8 cellular contexts compared by ENCODE assay signal in genomic region chr6:52663935-52664184, GRCh38. TPM values are rescaled to one million over a fixed set of nuclear protein-coding genes. Genes with fewer than 3 reads are reported as not detected.
A peak's percentile ranks its signal among the peaks of the same experiment; 100 is the strongest.
DNase-seq lines count a peak whose midpoint lies in the region; ATAC-seq and TF ChIP-seq lines count a peak whose summit lies in the region.

No MANE protein-coding gene starts in this region.

- under 1% methylated on average over 11 of the region's 11 CpGs for WGBS in hepatocyte (ENCODE audit: low lambda C conversion rate, missing lambda C conversion rate)

- H3K4me3 ChIP-seq in Caco-2 (ENCODE audit: low read depth, low read length) (peak overlapping the region; percentile 92), SJCRH30 (peak overlapping the region; percentile 79), hepatocyte (peak overlapping the region; percentile 80), gastrocnemius medialis (peak overlapping the region; percentile 66 to 76 (median 67))

- TF ChIP-seq CTCF in Caco-2 (IDR thresholded peaks at IDR 0.05; ENCODE audit: insufficient read depth in 1 of 2, low read depth in 1 of 2, low read length in 1 of 2, severe bottlenecking in 1 of 2, unreplicated experiment in 1 of 2), result no peak
- no peak for TF ChIP-seq CTCF in hepatocyte (IDR thresholded peaks at IDR 0.05; ENCODE audit: poor library complexity)
- no peak for TF ChIP-seq CTCF in gastrocnemius medialis (IDR thresholded peaks at IDR 0.05 in 4 of 5, conservative IDR thresholded peaks at IDR 0.05 in 1 of 5)

- H3K36me3 Mint-ChIP-seq in Caco-2 (ENCODE audit: insufficient read depth, unreplicated experiment), result peaks cover 11% of the 10 kb centered on the region
- peaks cover 8% of the 10 kb centered on the region for H3K36me3 Mint-ChIP-seq in activated T-helper 2 cell treated with anti-CD3 and anti-CD28 coated beads, Interferon-gamma antibody, Interleukin-2, Interleukin-4, amounts not matched to agents 10 μg/mL and 5 μg/mL and 100 μg/mL, durations not matched to agents 14 hours and 24 hours and 36 hours (ENCODE audit: low read depth)

- H2AFZ ChIP-seq in hepatocyte, result peak overlapping the region; percentile 90

- TF ChIP-seq POLR2A in gastrocnemius medialis (IDR thresholded peaks at IDR 0.05), result no peak

- H3K27ac ChIP-seq in SJCRH30 (peak overlapping the region; percentile 24), hepatocyte (peak overlapping the region; percentile 37), gastrocnemius medialis (peak overlapping the region in 3 of 4 donors; percentile 51 to 73 (median 54))

- no peaks in the 10 kb centered on the region for H4K20me1 ChIP-seq in hepatocyte (ENCODE audit: insufficient read depth, poor library complexity, severe bottlenecking)

- no peaks in the 10 kb centered on the region for H3K9me3 Mint-ChIP-seq in Caco-2 (ENCODE audit: unreplicated experiment)
- H3K9me3 Mint-ChIP-seq in activated T-helper 2 cell treated with anti-CD3 and anti-CD28 coated beads, Interferon-gamma antibody, Interleukin-2, Interleukin-4, amounts not matched to agents 10 μg/mL and 5 μg/mL and 100 μg/mL, durations not matched to agents 14 hours and 24 hours and 36 hours, result no peaks in the 10 kb centered on the region

- CTCF ChIA-PET in Caco-2 (lab: Charles Lee), result interaction anchor here (0.6 to 3.0 kb wide), 7 partner anchors 11 to 405 kb away, joined by 3 to 19 read pairs (median 5); no protein-coding TSS in a partner anchor

- DNase-seq in Caco-2, result no peak
- DNase-seq in SJCRH30, result no peak
- no peak for DNase-seq in hepatocyte (ENCODE audit: low spot score)
- DNase-seq in gastrocnemius medialis, result no peak
- no peak for DNase-seq in SIG-M5 treated with dmso at 0.1 percent for 504 hours (lab: John Stamatoyannopoulos, UW; ENCODE audit: unreplicated experiment)
- no peak for DNase-seq in activated T-helper 2 cell treated with anti-CD3 and anti-CD28 coated beads, Interferon-gamma antibody, Interleukin-2, Interleukin-4, amounts not matched to agents 10 μg/mL and 5 μg/mL and 100 μg/mL, durations not matched to agents 14 hours and 24 hours and 36 hours (ENCODE audit: low spot score)
- DNase-seq in stimulated activated CD4-positive, alpha-beta T cell treated with anti-CD3 and anti-CD28 coated beads, Interleukin-2, amount 100 ng/mL, for 48 hours, result no peak
- DNase-seq in MV-4-11 (lab: John Stamatoyannopoulos, UW), result no peak

- in situ Hi-C loops in gastrocnemius medialis (cut with MboI; ENCODE audit: low sequenced_read_pairs in 4 of 4), result loop anchor here (5.0 to 25.0 kb wide), 3 partner anchors 59 to 377 kb away; partner anchors contain the start of gene MCM3 (in 3 of the 4)

- ATAC-seq in gastrocnemius medialis, result no peak

- H3K27me3 Mint-ChIP-seq in Caco-2 (ENCODE audit: insufficient read depth, unreplicated experiment), result no peaks in the 10 kb centered on the region
- no peaks in the 10 kb centered on the region for H3K27me3 Mint-ChIP-seq in activated T-helper 2 cell treated with anti-CD3 and anti-CD28 coated beads, Interferon-gamma antibody, Interleukin-2, Interleukin-4, amounts not matched to agents 10 μg/mL and 5 μg/mL and 100 μg/mL, durations not matched to agents 14 hours and 24 hours and 36 hours (ENCODE audit: low read depth)

- H3K9me2 ChIP-seq in hepatocyte (replicated peaks; ENCODE audit: insufficient read depth), result no peaks in the 10 kb centered on the region

- H3K36me3 ChIP-seq in Caco-2 (ENCODE audit: control insufficient read depth, insufficient read depth, low read length) (peaks cover 2% of the 10 kb centered on the region; the same call in 1 of the 2 replicates), SJCRH30 (no peaks in the 10 kb centered on the region), hepatocyte (replicated peaks; ENCODE audit: insufficient read depth, low read depth) (no peaks in the 10 kb centered on the region), gastrocnemius medialis (no peaks in the 10 kb centered on the region)

- H3K9me3 ChIP-seq in Caco-2, result no peaks in the 10 kb centered on the region
- no peaks in the 10 kb centered on the region for H3K9me3 ChIP-seq in SJCRH30 (replicated peaks)
- no peaks in the 10 kb centered on the region for H3K9me3 ChIP-seq in hepatocyte (ENCODE audit: low read depth)
- no peaks in the 10 kb centered on the region for H3K9me3 ChIP-seq in gastrocnemius medialis

- no peak overlapping the region for H3K4me3 Mint-ChIP-seq in Caco-2 (ENCODE audit: unreplicated experiment)
- no peak overlapping the region for H3K4me3 Mint-ChIP-seq in activated T-helper 2 cell treated with anti-CD3 and anti-CD28 coated beads, Interferon-gamma antibody, Interleukin-2, Interleukin-4, amounts not matched to agents 10 μg/mL and 5 μg/mL and 100 μg/mL, durations not matched to agents 14 hours and 24 hours and 36 hours (ENCODE audit: low read depth)

- BruUV-seq in Caco-2 (replicated peaks; lab: Mats Ljungman, UMichigan), result no TSS peak

- intact Hi-C loops in Caco-2 (cut with micrococcal nuclease; ENCODE audit: unreplicated experiment), result loop anchor here (1.0 to 5.0 kb wide), 9 partner anchors 12 to 401 kb away; partner anchors contain the start of genes FBXO9 and TRAM2
- intact Hi-C loops in gastrocnemius medialis (cut with DNase I; ENCODE audit: low total_unique reads), result loop anchor here (1.0 to 5.0 kb wide), 5 partner anchors 12 to 380 kb away; partner anchors contain the start of gene MCM3
- intact Hi-C loops in activated T-helper 2 cell treated with anti-CD3 and anti-CD28 coated beads, Interferon-gamma antibody, Interleukin-2, Interleukin-4, amounts not matched to agents 10 μg/mL and 5 μg/mL and 100 μg/mL, durations not matched to agents 14 hours and 24 hours and 36 hours (cut with micrococcal nuclease), result loop anchor here (1.0 to 5.0 kb wide), 9 partner anchors 7 to 502 kb away; partner anchors contain the start of genes EFHC1, TMEM14A and TRAM2

- peak overlapping the region; percentile 90 for H3K4me2 ChIP-seq in hepatocyte

- no peak overlapping the region for H3K27ac Mint-ChIP-seq in Caco-2 (ENCODE audit: unreplicated experiment)
- no peak overlapping the region for H3K27ac Mint-ChIP-seq in activated T-helper 2 cell treated with anti-CD3 and anti-CD28 coated beads, Interferon-gamma antibody, Interleukin-2, Interleukin-4, amounts not matched to agents 10 μg/mL and 5 μg/mL and 100 μg/mL, durations not matched to agents 14 hours and 24 hours and 36 hours

- POLR2A ChIA-PET in Caco-2 (lab: Charles Lee), result no interaction called here

- no peaks in the 10 kb centered on the region for H3K4me1 ChIP-seq in Caco-2
- 0 out of 2 replicates have a peak, but pooled peaks cover 6% of the 10 kb centered on the region for H3K4me1 ChIP-seq in SJCRH30
- peaks cover 4% of the 10 kb centered on the region for H3K4me1 ChIP-seq in hepatocyte (ENCODE audit: insufficient read depth)
- H3K4me1 ChIP-seq in gastrocnemius medialis, result peaks cover 0 to 4% of the 10 kb centered on the region in 2 donors

- H3K27me3 ChIP-seq in Caco-2 (replicated peaks; ENCODE audit: control insufficient read depth, insufficient read depth, low read length), result no peaks in the 10 kb centered on the region
- no peaks in the 10 kb centered on the region for H3K27me3 ChIP-seq in SJCRH30
- no peaks in the 10 kb centered on the region for H3K27me3 ChIP-seq in hepatocyte
- H3K27me3 ChIP-seq in gastrocnemius medialis, result no peaks in the 10 kb centered on the region

- H3K79me2 ChIP-seq in hepatocyte, result peaks cover 31% of the 10 kb centered on the region

- no peaks in the 10 kb centered on the region for H3K4me1 Mint-ChIP-seq in Caco-2 (ENCODE audit: low read depth, unreplicated experiment)
- H3K4me1 Mint-ChIP-seq in activated T-helper 2 cell treated with anti-CD3 and anti-CD28 coated beads, Interferon-gamma antibody, Interleukin-2, Interleukin-4, amounts not matched to agents 10 μg/mL and 5 μg/mL and 100 μg/mL, durations not matched to agents 14 hours and 24 hours and 36 hours (ENCODE audit: low read depth), result peaks cover 15% of the 10 kb centered on the region

RNA-seq across cellular contexts. Expression of gene TMEM14A, which starts 7.1 kb away (rescaled TPM):
- total RNA-seq in Caco-2 (2022) (39.9 and 41.9 TPM in 2 replicates), hepatocyte (70.6 and 84.5 TPM in 2 replicates), gastrocnemius medialis (1 to 10 TPM in 2 of 4 donors, under 1 TPM in 1, not detected in 1; 0.75 to 1.8 (median 1.4) TPM)
- 18.5 and 21.7 TPM in 2 replicates for total RNA-seq in SJCRH30 (2014; rRNA removed; shearing (Covaris generic))
- 80.4 and 86.9 TPM in 2 replicates for polyA plus RNA-seq in hepatocyte
- 17.0 and 18.9 TPM in 2 replicates for total RNA-seq in activated T-helper 2 cell treated with anti-CD3 and anti-CD28 coated beads, Interferon-gamma antibody, Interleukin-2, Interleukin-4, amounts not matched to agents 10 μg/mL and 5 μg/mL and 100 μg/mL, durations not matched to agents 14 hours and 24 hours and 36 hours
